In genomic region chr7:43834463-43835251, GRCh38 we compare ENCODE assay signal across 8 cellular contexts. TPM values are rescaled to one million over a fixed set of nuclear protein-coding genes. Genes with fewer than 3 reads are reported as not detected.
A peak's percentile ranks its signal among the peaks of the same experiment; 100 is the strongest.
DNase-seq lines count a peak whose midpoint lies in the region; ATAC-seq, FAIRE-seq and TF ChIP-seq lines count a peak whose summit lies in the region.

No MANE protein-coding gene starts in this region.

- H3K36me3 ChIP-seq in bronchial epithelial cell (ENCODE audit: control insufficient read depth, insufficient read depth, low read length) = no peaks in the 10 kb centered on the region

- no peak for TF ChIP-seq CTCF in bronchial epithelial cell (IDR thresholded peaks at IDR 0.05; ENCODE audit: insufficient read depth, low read length, severe bottlenecking)

- H3K4me3 ChIP-seq in bronchial epithelial cell (ENCODE audit: low read depth, low read length) (no peak overlapping the region), skin epidermis (peak overlapping the region in 4 of 7 experiments; percentile 9 to 32 (median 16))

- no peak for FAIRE-seq in bronchial epithelial cell (lab: Jason Lieb, UNC)

- DNase-seq in SK-MEL-5 (ENCODE audit: low read depth, low spot score) = peak; percentile 54
- DNase-seq in bronchial epithelial cell (ENCODE audit: low read depth) = peak; percentile 64
- DNase-seq in epidermal melanocyte (ENCODE audit: insufficient read length, low spot score) = no peak
- DNase-seq in NCI-H1092 (lab: John Stamatoyannopoulos, UW) = no peak
- DNase-seq in islet precursor cell = no peak

- peak overlapping the region in 2 of 21 experiments; percentile 44 to 72 for H3K27ac ChIP-seq in skin epidermis

- ATAC-seq in GM18511 (IDR thresholded peaks at IDR 0.05; ENCODE audit: unreplicated experiment) (peak; percentile 43), HG03025 (IDR thresholded peaks at IDR 0.05; ENCODE audit: low FRiP score, unreplicated experiment) (peak; percentile 43)

- in situ Hi-C loops in SK-MEL-5 (cut with HindIII; ENCODE audit: low pct_unique_long_range_greater_than_20kb, low sequenced_read_pairs) = no loop called here

- no peaks in the 10 kb centered on the region for H3K27me3 ChIP-seq in bronchial epithelial cell (ENCODE audit: control insufficient read depth, insufficient read depth, low read length)

RNA-seq across cellular contexts. Expression of gene MRPS24, which starts 34.7 kb away (rescaled TPM):
- 137 and 144 TPM in 2 replicates for total RNA-seq in SK-MEL-5 (2014; rRNA removed; shearing (Covaris generic))
- 174 and 287 TPM in 2 replicates for polyA plus RNA-seq in SK-MEL-5 (2015; cell fraction: cytosol; rRNA removed)
- polyA plus RNA-seq in SK-MEL-5 (2015; cell fraction: nucleus; rRNA removed) = 15.9 and 43.6 TPM in 2 replicates
- 83.2 and 110 TPM in 2 replicates for total RNA-seq in bronchial epithelial cell

Comparison
In these comparisons a context has a peak if more than half of its experiments do, and no peak if none do; other contexts are left out.
1. DNase-seq: peak in SK-MEL-5 (single experiment) and bronchial epithelial cell (single experiment); none in epidermal melanocyte (single experiment), NCI-H1092 (single experiment) and islet precursor cell (single experiment).